10 cellular contexts compared by ENCODE assay signal in genomic region chr19:34655651-34656050, GRCh38. TPM values are rescaled to one million over a fixed set of nuclear protein-coding genes. Genes with fewer than 3 reads are reported as not detected.
"Had no signal": no experiment of that assay in that cellular context is flagged by ENCODE, and none has a peak within 500 bp of the region (broad histone marks: within the 10 kb centered on the region; RNA-seq: fewer than 3 reads in every experiment).

No MANE protein-coding gene starts in this region.

- H3K9me3 ChIP-seq: HAP-1 had no signal

- ATAC-seq: HCT116 had no signal

- H3K27ac ChIP-seq: GM23248 had no signal

- H3K4me3 ChIP-seq: GM23248, HAP-1 had no signal

- H3K4me1 ChIP-seq: HAP-1 had no signal

- FAIRE-seq: HTR-8/SVneo had no signal

- H2AFZ ChIP-seq: GM23248 had no signal

- H3K36me3 ChIP-seq: HAP-1 had no signal

- DNase-seq: GM23248, GOT3, H7, KBM-7 had no signal

- H3K9ac ChIP-seq: GM23248 had no signal

RNA-seq across cellular contexts. Expression of gene SCGB2B2, which starts 21.3 kb away (rescaled TPM):
- total RNA-seq: GM23248, H4, H7, HT-29 had no signal
- polyA plus RNA-seq: GM23248, IgD-negative memory B cell had no signal
